In genomic region chr5:140664018-140664352, GRCh38 we compare ENCODE assay signal across 6 cellular contexts. TPM values are rescaled to one million over a fixed set of nuclear protein-coding genes. Genes with fewer than 3 reads are reported as not detected.
DNase-seq lines count a peak whose midpoint lies in the region; FAIRE-seq lines count a peak whose summit lies in the region.

No MANE protein-coding gene starts in this region.

- no peaks in the 10 kb centered on the region for H3K27me3 ChIP-seq in effector memory CD4-positive, alpha-beta T cell (replicated peaks; ENCODE audit: control insufficient read depth, insufficient read depth, low read length, poor library complexity, severe bottlenecking)
- no peaks in the 10 kb centered on the region for H3K27me3 ChIP-seq in rectal smooth muscle tissue (ENCODE audit: control insufficient read depth, insufficient read depth, low read length)

- H3K36me3 ChIP-seq in effector memory CD4-positive, alpha-beta T cell (ENCODE audit: control insufficient read depth, insufficient read depth, low read length): peaks cover 52% of the 10 kb centered on the region
- H3K36me3 ChIP-seq in rectal smooth muscle tissue (ENCODE audit: control insufficient read depth, insufficient read depth, low read length): peaks cover 39% of the 10 kb centered on the region

- H3K27ac ChIP-seq in effector memory CD4-positive, alpha-beta T cell (ENCODE audit: insufficient read depth, low read length, poor library complexity, severe bottlenecking): peak overlapping the region; percentile 86
- H3K27ac ChIP-seq in rectal smooth muscle tissue (ENCODE audit: low read depth, low read length): peak overlapping the region; percentile 94

- peaks cover 8% of the 10 kb centered on the region for H3K4me1 ChIP-seq in effector memory CD4-positive, alpha-beta T cell (ENCODE audit: control insufficient read depth, insufficient read depth, low read length, poor library complexity, severe bottlenecking)
- H3K4me1 ChIP-seq in rectal smooth muscle tissue (ENCODE audit: control insufficient read depth, insufficient read depth, low read length): no peaks in the 10 kb centered on the region

- no peak for DNase-seq in Jurkat, Clone E6-1 (ENCODE audit: low read depth, low spot score)
- DNase-seq in effector memory CD4-positive, alpha-beta T cell: no peak
- DNase-seq in cerebellar nuclear complex (lab: John Stamatoyannopoulos, UW): no peak
- no peak for DNase-seq in NCI-H748 (lab: John Stamatoyannopoulos, UW; ENCODE audit: unreplicated experiment)
- no peak for DNase-seq in HTR-8/SVneo (ENCODE audit: insufficient read length, low spot score)

- FAIRE-seq in HTR-8/SVneo (lab: Jason Lieb, UNC): no peak

- no peak overlapping the region for H3K9ac ChIP-seq in rectal smooth muscle tissue (ENCODE audit: low read length)

- H3K9me3 ChIP-seq in effector memory CD4-positive, alpha-beta T cell (ENCODE audit: control insufficient read depth, low read length): no peaks in the 10 kb centered on the region

- peak overlapping the region; percentile 77 for H3K4me3 ChIP-seq in Jurkat, Clone E6-1 (ENCODE audit: low read length)
- peak overlapping the region; percentile 73 for H3K4me3 ChIP-seq in effector memory CD4-positive, alpha-beta T cell (ENCODE audit: insufficient read depth, low read depth, low read length, poor library complexity, severe bottlenecking)
- H3K4me3 ChIP-seq in rectal smooth muscle tissue (ENCODE audit: low read length): peak overlapping the region; percentile 96

RNA-seq across cellular contexts. Expression of gene WDR55, which starts 0.7 kb away (rescaled TPM):
- 18.9 TPM for polyA plus RNA-seq in Jurkat, Clone E6-1 (2012; ENCODE audit: insufficient read depth, insufficient read length)

RNA-seq across cellular contexts. Expression of gene DND1, which starts 9.4 kb away (rescaled TPM):
- not detected for polyA plus RNA-seq in Jurkat, Clone E6-1 (2012; ENCODE audit: insufficient read depth, insufficient read length)

RNA-seq across cellular contexts. Expression of gene IK, which starts 16.4 kb away (rescaled TPM):
- polyA plus RNA-seq in Jurkat, Clone E6-1 (2012; ENCODE audit: insufficient read depth, insufficient read length): 181 TPM

RNA-seq across cellular contexts. Expression of gene NDUFA2, which starts 16.6 kb away (rescaled TPM):
- 185 TPM for polyA plus RNA-seq in Jurkat, Clone E6-1 (2012; ENCODE audit: insufficient read depth, insufficient read length)

RNA-seq across cellular contexts. Expression of gene TMCO6, which starts 24.7 kb away (rescaled TPM):
- polyA plus RNA-seq in Jurkat, Clone E6-1 (2012; ENCODE audit: insufficient read depth, insufficient read length): 60.4 TPM
